In the genomic region with DNA sequence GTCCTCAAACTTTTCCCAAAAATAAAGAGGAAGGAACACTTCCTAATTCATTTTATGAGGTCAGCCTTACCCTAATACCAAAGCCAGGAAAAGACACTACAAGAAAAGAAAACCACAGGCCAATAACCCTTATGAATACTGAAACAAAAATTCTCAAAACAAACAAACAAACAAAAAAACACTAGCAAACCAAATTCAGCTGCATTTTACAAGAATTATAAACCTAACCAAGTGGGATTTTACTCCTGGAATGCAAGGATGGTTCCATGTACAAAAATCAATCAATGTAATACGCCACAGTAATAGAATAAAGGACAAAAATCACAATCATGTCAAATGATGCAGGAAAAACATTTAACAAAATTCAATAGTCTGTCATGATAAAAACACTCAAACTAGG, we compare ENCODE assay signal across 32 cellular contexts.
"Had no signal": no experiment of that assay in that cellular context is flagged by ENCODE, and none has a peak within 500 bp of the region (broad histone marks: within the 10 kb centered on the region; RNA-seq: fewer than 3 reads in every experiment).

No MANE protein-coding gene starts in this region.

- H3K27ac Mint-ChIP-seq: activated CD4-positive, alpha-beta memory T cell treated with anti-CD3 and anti-CD28 coated beads for 36 hours; activated CD4-positive, alpha-beta T cell treated with anti-CD3 and anti-CD28 coated beads for 36 hours; activated CD4-positive, alpha-beta T cell treated with anti-CD3 and anti-CD28 coated beads, Interleukin-2, amount 10 ng/mL, durations not matched to agents 24 days and 14 days; activated CD8-positive, alpha-beta memory T cell treated with anti-CD3 and anti-CD28 coated beads, Interleukin-2, amount 10 ng/mL, durations not matched to agents 7 days and 5 days; activated CD8-positive, alpha-beta T cell treated with anti-CD3 and anti-CD28 coated beads, Interleukin-2, amount 10 ng/mL, durations not matched to agents 7 days and 5 days; activated naive CD4-positive, alpha-beta T cell treated with anti-CD3 and anti-CD28 coated beads, Interleukin-2, amount 10 ng/mL, durations not matched to agents 7 days and 5 days; activated naive CD4-positive, alpha-beta T cell treated with anti-CD3 and anti-CD28 coated beads, Interleukin-2, amount 50 U/mL, for 72 hours; activated naive CD8-positive, alpha-beta T cell treated with anti-CD3 and anti-CD28 coated beads, Interleukin-2, amount 10 ng/mL, durations not matched to agents 7 days and 5 days; activated T-helper 1 cell treated with anti-CD3 and anti-CD28 coated beads, Interleukin-12 subunit alpha, Interleukin-12 subunit beta, Interleukin-2, Interleukin-4 antibody, amounts not matched to agents 30 ng/mL and 10 ng/mL and 1 ng/mL, durations not matched to agents 14 hours and 24 hours and 36 hours; activated T-helper 2 cell treated with anti-CD3 and anti-CD28 coated beads, Interferon-gamma antibody, Interleukin-2, Interleukin-4, amounts not matched to agents 10 μg/mL and 5 μg/mL and 100 μg/mL, durations not matched to agents 14 hours and 24 hours and 36 hours; effector memory CD8-positive, alpha-beta T cell; T-helper 17 cell; T-helper 2 cell treated with Interferon-gamma antibody and Interleukin-4, amounts not matched to agents 5 μg/mL and 100 μg/mL, for 36 hours had no signal

- FAIRE-seq: bronchial epithelial cell had no signal

- H3K9me3 Mint-ChIP-seq: effector memory CD8-positive, alpha-beta T cell had no signal

- H3K27me3 Mint-ChIP-seq: activated CD4-positive, alpha-beta memory T cell treated with anti-CD3 and anti-CD28 coated beads for 36 hours; activated CD4-positive, alpha-beta T cell treated with anti-CD3 and anti-CD28 coated beads for 36 hours; central memory CD8-positive, alpha-beta T cell; effector memory CD8-positive, alpha-beta T cell; T-helper 17 cell had no signal

- ATAC-seq: activated CD4-positive, alpha-beta T cell treated with anti-CD3 and anti-CD28 coated beads for 36 hours; activated CD8-positive, alpha-beta memory T cell treated with anti-CD3 and anti-CD28 coated beads, Interleukin-2, amount 10 ng/mL, durations not matched to agents 7 days and 5 days; activated CD8-positive, alpha-beta T cell treated with anti-CD3 and anti-CD28 coated beads, Interleukin-2, amount 10 ng/mL, durations not matched to agents 7 days and 5 days; activated naive CD4-positive, alpha-beta T cell treated with anti-CD3 and anti-CD28 coated beads, Interleukin-2, amount 50 U/mL, for 72 hours; effector memory CD8-positive, alpha-beta T cell; foreskin keratinocyte; gastroesophageal sphincter; T-helper 17 cell had no signal

- H3K4me3 Mint-ChIP-seq: activated CD4-positive, alpha-beta memory T cell treated with anti-CD3 and anti-CD28 coated beads for 36 hours; activated CD4-positive, alpha-beta T cell treated with anti-CD3 and anti-CD28 coated beads for 36 hours; activated CD4-positive, alpha-beta T cell treated with anti-CD3 and anti-CD28 coated beads, Interleukin-2, amount 10 ng/mL, durations not matched to agents 24 days and 14 days; activated CD8-positive, alpha-beta memory T cell treated with anti-CD3 and anti-CD28 coated beads, Interleukin-2, amount 10 ng/mL, durations not matched to agents 7 days and 5 days; activated CD8-positive, alpha-beta T cell treated with anti-CD3 and anti-CD28 coated beads, Interleukin-2, amount 10 ng/mL, durations not matched to agents 7 days and 5 days; activated naive CD4-positive, alpha-beta T cell treated with anti-CD3 and anti-CD28 coated beads, Interleukin-2, amount 10 ng/mL, durations not matched to agents 7 days and 5 days; activated naive CD8-positive, alpha-beta T cell treated with anti-CD3 and anti-CD28 coated beads, Interleukin-2, amount 10 ng/mL, durations not matched to agents 7 days and 5 days; activated T-helper 1 cell treated with anti-CD3 and anti-CD28 coated beads, Interleukin-12 subunit alpha, Interleukin-12 subunit beta, Interleukin-2, Interleukin-4 antibody, amounts not matched to agents 30 ng/mL and 10 ng/mL and 1 ng/mL, durations not matched to agents 14 hours and 24 hours and 36 hours; central memory CD8-positive, alpha-beta T cell; effector memory CD8-positive, alpha-beta T cell; T-helper 17 cell; T-helper 2 cell treated with Interferon-gamma antibody and Interleukin-4, amounts not matched to agents 5 μg/mL and 100 μg/mL, for 36 hours had no signal

- H3K36me3 Mint-ChIP-seq: activated naive CD4-positive, alpha-beta T cell treated with anti-CD3 and anti-CD28 coated beads, Interleukin-2, amount 10 ng/mL, durations not matched to agents 7 days and 5 days had no signal

- H3K4me1 Mint-ChIP-seq: activated CD4-positive, alpha-beta T cell treated with anti-CD3 and anti-CD28 coated beads for 36 hours; activated CD4-positive, alpha-beta T cell treated with anti-CD3 and anti-CD28 coated beads, Interleukin-2, amount 10 ng/mL, durations not matched to agents 24 days and 14 days; activated CD8-positive, alpha-beta memory T cell treated with anti-CD3 and anti-CD28 coated beads, Interleukin-2, amount 10 ng/mL, durations not matched to agents 7 days and 5 days; activated naive CD4-positive, alpha-beta T cell treated with anti-CD3 and anti-CD28 coated beads, Interleukin-2, amount 10 ng/mL, durations not matched to agents 7 days and 5 days; activated naive CD8-positive, alpha-beta T cell treated with anti-CD3 and anti-CD28 coated beads, Interleukin-2, amount 10 ng/mL, durations not matched to agents 7 days and 5 days; central memory CD8-positive, alpha-beta T cell; T-helper 17 cell had no signal

- H3K27ac ChIP-seq: ascending aorta, brain microvascular endothelial cell, foreskin keratinocyte had no signal

- H3K9me3 ChIP-seq: ascending aorta, gastroesophageal sphincter had no signal

- H3K36me3 ChIP-seq: ascending aorta, brain microvascular endothelial cell, esophagus muscularis mucosa, gastroesophageal sphincter had no signal

- DNase-seq: activated CD4-positive, alpha-beta memory T cell treated with anti-CD3 and anti-CD28 coated beads for 36 hours; activated CD4-positive, alpha-beta T cell treated with anti-CD3 and anti-CD28 coated beads for 36 hours; activated CD4-positive, alpha-beta T cell treated with anti-CD3 and anti-CD28 coated beads, Interleukin-2, amount 10 ng/mL, durations not matched to agents 24 days and 14 days; activated CD4-positive, CD25-positive, alpha-beta regulatory T cell; activated CD4-positive, CD25-positive, alpha-beta regulatory T cell treated with anti-CD3 and anti-CD28 coated beads, Interleukin-2, amount 50 U/mL, for 72 hours; activated CD8-positive, alpha-beta memory T cell treated with anti-CD3 and anti-CD28 coated beads, Interleukin-2, amount 10 ng/mL, durations not matched to agents 7 days and 5 days; activated CD8-positive, alpha-beta memory T cell treated with anti-CD3 and anti-CD28 coated beads, Interleukin-2, amount 50 U/mL, for 4 hours; activated CD8-positive, alpha-beta T cell treated with anti-CD3 and anti-CD28 coated beads, Interleukin-2, amount 10 ng/mL, durations not matched to agents 7 days and 5 days; activated effector memory CD4-positive, alpha-beta T cell treated with anti-CD3 and anti-CD28 coated beads, Interleukin-2, amount 50 U/mL, for 16 hours; activated naive CD4-positive, alpha-beta T cell treated with anti-CD3 and anti-CD28 coated beads, Interleukin-2, amount 10 ng/mL, durations not matched to agents 7 days and 5 days; activated naive CD8-positive, alpha-beta T cell treated with anti-CD3 and anti-CD28 coated beads, Interleukin-2, amount 10 ng/mL, durations not matched to agents 7 days and 5 days; activated T-cell treated with anti-CD3 and anti-CD28 coated beads, Interleukin-2, amount 50 U/mL, for 1 hour; activated T-cell treated with anti-CD3 and anti-CD28 coated beads, Interleukin-2, amount 50 U/mL, for 48 hours; brain microvascular endothelial cell; cortex of kidney; effector CD4-positive, alpha-beta T cell; effector memory CD8-positive, alpha-beta T cell; erythroblast; foreskin keratinocyte; head of caudate nucleus; T-helper 1 cell; T-helper 17 cell; T1000 had no signal

- H3K4me1 ChIP-seq: foreskin keratinocyte had no signal

- H3K27me3 ChIP-seq: ascending aorta, brain microvascular endothelial cell, esophagus muscularis mucosa, gastroesophageal sphincter had no signal

- H3K4me3 ChIP-seq: ascending aorta, esophagus muscularis mucosa, gastroesophageal sphincter had no signal
